Comparison of ENCODE assay signal across 8 cellular contexts in genomic region chr14:103500148-103500990, GRCh38. TPM values are rescaled to one million over a fixed set of nuclear protein-coding genes. Genes with fewer than 3 reads are reported as not detected.
DNase-seq lines count a peak whose midpoint lies in the region; ATAC-seq and TF ChIP-seq lines count a peak whose summit lies in the region.

No MANE protein-coding gene starts in this region.

- peak; percentile 87 for DNase-seq in NCI-H748 (lab: John Stamatoyannopoulos, UW; ENCODE audit: unreplicated experiment)
- DNase-seq in activated CD8-positive, alpha-beta T cell treated with anti-CD3 and anti-CD28 coated beads for 36 hours = peak; percentile 90
- peak; percentile 77 for DNase-seq in effector CD4-positive, alpha-beta T cell
- peak; percentile 87 to 93 for DNase-seq in lung microvascular endothelial cell (ENCODE audit: low read depth in 2 of 2)
- peak; percentile 55 to 75 (median 66) for DNase-seq in stimulated activated CD4-positive, alpha-beta T cell treated with anti-CD3 and anti-CD28 coated beads, TNF-alpha, amount 100 ng/mL, for 48 hours (ENCODE audit: low read depth in 3 of 3)

- POLR2A ChIA-PET in activated CD8-positive, alpha-beta T cell treated with anti-CD3 and anti-CD28 coated beads for 36 hours (lab: Charles Lee) = interaction anchor here (1.0 kb wide), 1 partner anchor 61 kb away, joined by 4 read pairs; no protein-coding TSS in a partner anchor

- H3K27ac Mint-ChIP-seq in activated CD8-positive, alpha-beta T cell treated with anti-CD3 and anti-CD28 coated beads for 36 hours = peak overlapping the region; percentile 57

- H3K27me3 Mint-ChIP-seq in activated CD8-positive, alpha-beta T cell treated with anti-CD3 and anti-CD28 coated beads for 36 hours = no peaks in the 10 kb centered on the region

- ATAC-seq in HG02798 (IDR thresholded peaks at IDR 0.05; ENCODE audit: poor library complexity, unreplicated experiment) (peak; percentile 63), HG02623 (IDR thresholded peaks at IDR 0.05; ENCODE audit: unreplicated experiment) (no peak)
- peak; percentile 96 for ATAC-seq in activated CD8-positive, alpha-beta T cell treated with anti-CD3 and anti-CD28 coated beads for 36 hours

- H3K4me1 Mint-ChIP-seq in activated CD8-positive, alpha-beta T cell treated with anti-CD3 and anti-CD28 coated beads for 36 hours (ENCODE audit: low read depth) = peaks cover 8% of the 10 kb centered on the region

- intact Hi-C loops in activated CD8-positive, alpha-beta T cell treated with anti-CD3 and anti-CD28 coated beads for 36 hours (cut with micrococcal nuclease) = no loop called here

- no peak overlapping the region for H3K4me3 Mint-ChIP-seq in activated CD8-positive, alpha-beta T cell treated with anti-CD3 and anti-CD28 coated beads for 36 hours

- no peaks in the 10 kb centered on the region for H3K9me3 Mint-ChIP-seq in activated CD8-positive, alpha-beta T cell treated with anti-CD3 and anti-CD28 coated beads for 36 hours

- CTCF ChIA-PET in activated CD8-positive, alpha-beta T cell treated with anti-CD3 and anti-CD28 coated beads for 36 hours (lab: Charles Lee) = interaction anchor here (0.6 to 2.4 kb wide), 17 partner anchors 9 to 166 kb away, joined by 3 to 13 read pairs (median 5); no protein-coding TSS in a partner anchor

- peak; percentile 99 for TF ChIP-seq CTCF in C4-2B (conservative IDR thresholded peaks at IDR 0.05)
- TF ChIP-seq CTCF in activated CD8-positive, alpha-beta T cell treated with anti-CD3 and anti-CD28 coated beads for 36 hours (IDR thresholded peaks at IDR 0.05) = peak; percentile 93

- H3K27ac ChIP-seq in C4-2B = no peak overlapping the region

- H3K36me3 Mint-ChIP-seq in activated CD8-positive, alpha-beta T cell treated with anti-CD3 and anti-CD28 coated beads for 36 hours (ENCODE audit: low read depth) = peaks cover 32% of the 10 kb centered on the region

RNA-seq across cellular contexts. Expression of gene CKB, which starts 22.3 kb away (rescaled TPM):
- total RNA-seq in activated CD8-positive, alpha-beta T cell treated with anti-CD3 and anti-CD28 coated beads for 36 hours = 1 to 10 TPM; 5.8 to 9.1 TPM
- total RNA-seq in lung microvascular endothelial cell = 1.5 and 11.9 TPM in 2 replicates

RNA-seq across cellular contexts. Expression of gene TRMT61A, which starts 28.6 kb away (rescaled TPM):
- total RNA-seq in activated CD8-positive, alpha-beta T cell treated with anti-CD3 and anti-CD28 coated beads for 36 hours = 1 to 10 TPM; 9.9 TPM
- total RNA-seq in lung microvascular endothelial cell = 3.1 and 5.4 TPM in 2 replicates
